Comparison of ENCODE assay signal across 8 cellular contexts in genomic region chr3:27467545-27467944, GRCh38. TPM values are rescaled to one million over a fixed set of nuclear protein-coding genes. Genes with fewer than 3 reads are reported as not detected.
DNase-seq lines count a peak whose midpoint lies in the region; ATAC-seq and TF ChIP-seq lines count a peak whose summit lies in the region.

No MANE protein-coding gene starts in this region.

- CTCF ChIA-PET in naive thymus-derived CD4-positive, alpha-beta T cell (lab: Charles Lee): interaction anchor here (0.6 to 1.9 kb wide), 14 partner anchors 9 to 336 kb away, joined by 3 to 11 read pairs (median 4); no protein-coding TSS in a partner anchor

- H3K4me1 Mint-ChIP-seq in naive thymus-derived CD4-positive, alpha-beta T cell: peaks cover 6 to 38% (median 27%) of the 10 kb centered on the region in 7 donors

- H3K27ac Mint-ChIP-seq in naive thymus-derived CD4-positive, alpha-beta T cell: peak overlapping the region in 5 of 9 donors; percentile 1 to 61 (median 26)

- H3K27ac ChIP-seq in Peyer's patch: no peak overlapping the region
- H3K27ac ChIP-seq in naive thymus-derived CD4-positive, alpha-beta T cell (ENCODE audit: low read depth, low read length): no peak overlapping the region

- POLR2A ChIA-PET in naive thymus-derived CD4-positive, alpha-beta T cell (lab: Charles Lee): interaction anchor here (0.6 to 1.4 kb wide), 6 partner anchors 10 to 51 kb away, joined by 3 to 6 read pairs (median 4); partner anchors contain the start of gene SLC4A7

- no peak for TF ChIP-seq POLR2A in Peyer's patch (IDR thresholded peaks at IDR 0.05)

- peak overlapping the region in 5 of 10 donors; percentile 4 to 42 (median 36) for H3K4me3 Mint-ChIP-seq in naive thymus-derived CD4-positive, alpha-beta T cell

- no peaks in the 10 kb centered on the region for H3K36me3 ChIP-seq in Peyer's patch
- no peaks in the 10 kb centered on the region for H3K36me3 ChIP-seq in naive thymus-derived CD4-positive, alpha-beta T cell (ENCODE audit: control insufficient read depth in 2 of 3, insufficient read depth in 3 of 3, low read length in 3 of 3)

- ATAC-seq in GM19395 (IDR thresholded peaks at IDR 0.05; ENCODE audit: unreplicated experiment) (peak; percentile 89), HG03196 (IDR thresholded peaks at IDR 0.05; ENCODE audit: unreplicated experiment) (peak; percentile 86)
- peak; percentile 95 for ATAC-seq in naive thymus-derived CD4-positive, alpha-beta T cell

- H3K4me3 ChIP-seq in Peyer's patch: no peak overlapping the region
- H3K4me3 ChIP-seq in naive thymus-derived CD4-positive, alpha-beta T cell (ENCODE audit: low read length): no peak overlapping the region

- intact Hi-C loops in naive thymus-derived CD4-positive, alpha-beta T cell (cut with micrococcal nuclease): loop anchor here (1.0 to 2.0 kb wide), 7 partner anchors 17 to 333 kb away; partner anchors contain the start of gene SLC4A7 (in 2 of the 2)

- peaks cover 0 to 2% (median 0%) of the 10 kb centered on the region in 11 donors for H3K9me3 Mint-ChIP-seq in naive thymus-derived CD4-positive, alpha-beta T cell

- peak; percentile 35 to 63 (median 56) for TF ChIP-seq CTCF in Peyer's patch (IDR thresholded peaks at IDR 0.05)

- peaks cover 0 to 18% (median 4%) of the 10 kb centered on the region in 5 donors for H3K36me3 Mint-ChIP-seq in naive thymus-derived CD4-positive, alpha-beta T cell

- peaks cover 0 to 11% (median 0%) of the 10 kb centered on the region in 4 donors for H3K4me1 ChIP-seq in Peyer's patch
- no peaks in the 10 kb centered on the region for H3K4me1 ChIP-seq in naive thymus-derived CD4-positive, alpha-beta T cell (ENCODE audit: control insufficient read depth in 2 of 2, insufficient read depth in 2 of 2, low read length in 2 of 2)

- DNase-seq in NCI-H510A treated with DMSO at 0.1 percent for 48 hours (lab: John Stamatoyannopoulos, UW) (peak; percentile 2), NCI-H510A (lab: John Stamatoyannopoulos, UW) (no peak), Peyer's patch (no peak), epidermal melanocyte (ENCODE audit: insufficient read length, low spot score) (peak; percentile 57), 8988T (no peak)
- DNase-seq in naive thymus-derived CD4-positive, alpha-beta T cell: peak in 7 of 9 donors; percentile 13 to 57 (median 38)

- H3K9me3 ChIP-seq in Peyer's patch: no peaks in the 10 kb centered on the region
- H3K9me3 ChIP-seq in naive thymus-derived CD4-positive, alpha-beta T cell (ENCODE audit: control insufficient read depth in 2 of 3, low read length in 3 of 3): no peaks in the 10 kb centered on the region

- no peaks in the 10 kb centered on the region for H3K27me3 Mint-ChIP-seq in naive thymus-derived CD4-positive, alpha-beta T cell

- H3K27me3 ChIP-seq in Peyer's patch: no peaks in the 10 kb centered on the region
- H3K27me3 ChIP-seq in naive thymus-derived CD4-positive, alpha-beta T cell (ENCODE audit: control insufficient read depth in 2 of 2, insufficient read depth in 2 of 2, low read length in 2 of 2): no peaks in the 10 kb centered on the region

RNA-seq across cellular contexts. Expression of gene SLC4A7, which starts 16.6 kb away (rescaled TPM):
- 100 to 1,000 TPM in 3 of 4 donors, 10 to 100 TPM in 1; 92.4 to 201 (median 152) TPM for total RNA-seq in Peyer's patch
- 10 to 100 TPM; 34.9 to 69.1 (median 41.5) TPM for total RNA-seq in naive thymus-derived CD4-positive, alpha-beta T cell
- 10 to 100 TPM in 1 of 2 donors, 1 to 10 TPM in 1; 9.3 to 10.8 TPM for polyA plus RNA-seq in naive thymus-derived CD4-positive, alpha-beta T cell

Comparison
In these comparisons a context has a peak if more than half of its experiments do, and no peak if none do; other contexts are left out.
1. DNase-seq: peak in NCI-H510A treated with DMSO at 0.1 percent for 48 hours (single experiment), epidermal melanocyte (single experiment) and naive thymus-derived CD4-positive, alpha-beta T cell (7 of 9); none in NCI-H510A (single experiment), Peyer's patch (0 of 3) and 8988T (single experiment).
2. Peak in every context shown above with its lines, with median percentiles within 50 percentile points of each other: ATAC-seq.